In genomic region chr11:78216021-78216420, GRCh38 we compare ENCODE assay signal across 22 cellular contexts. TPM values are rescaled to one million over a fixed set of nuclear protein-coding genes. Genes with fewer than 3 reads are reported as not detected.
DNase-seq lines count a peak whose midpoint lies in the region; ATAC-seq and TF ChIP-seq lines count a peak whose summit lies in the region.
"Had no signal": no experiment of that assay in that cellular context is flagged by ENCODE, and none has a peak within 500 bp of the region (broad histone marks: within the 10 kb centered on the region; RNA-seq: fewer than 3 reads in every experiment).

No MANE protein-coding gene starts in this region.

- peak overlapping the region; percentile 63 for H3K27ac ChIP-seq in KOPT-K1 (ENCODE audit: low read depth, low read length, poor library complexity, severe bottlenecking)
- no peak overlapping the region for H3K27ac ChIP-seq in suprapubic skin
- H3K27ac ChIP-seq: 22Rv1, SJSA1 had no signal

- no peak for TF ChIP-seq POLR2A in suprapubic skin (IDR thresholded peaks at IDR 0.05)

- no peak overlapping the region for H3K4me3 Mint-ChIP-seq in activated T-cell treated with anti-CD3 and anti-CD28 coated beads, Interleukin-2, amount 50 U/mL, for 24 hours
- H3K4me3 Mint-ChIP-seq in activated T-cell treated with anti-CD3 and anti-CD28 coated beads, Interleukin-2, amount 50 U/mL, for 4 hours: no peak overlapping the region
- no peak overlapping the region for H3K4me3 Mint-ChIP-seq in mesothelial cell of epicardium
- H3K4me3 Mint-ChIP-seq: CD4-positive, CD25-positive, alpha-beta regulatory T cell had no signal

- no peak for TF ChIP-seq EP300 in suprapubic skin (IDR thresholded peaks at IDR 0.05)

- WGBS in suprapubic skin: 75% methylated on average over 3 of the region's 3 CpGs

- H3K4me1 Mint-ChIP-seq in activated T-cell treated with anti-CD3 and anti-CD28 coated beads, Interleukin-2, amount 50 U/mL, for 24 hours (ENCODE audit: low read depth): peaks cover 14% of the 10 kb centered on the region
- H3K4me1 Mint-ChIP-seq in activated T-cell treated with anti-CD3 and anti-CD28 coated beads, Interleukin-2, amount 50 U/mL, for 4 hours (ENCODE audit: low read depth): no peaks in the 10 kb centered on the region
- no peaks in the 10 kb centered on the region for H3K4me1 Mint-ChIP-seq in mesothelial cell of epicardium

- peak; percentile 5 for DNase-seq in activated T-cell treated with anti-CD3 and anti-CD28 coated beads, Interleukin-2, amount 50 U/mL, for 24 hours
- no peak for DNase-seq in activated T-cell treated with anti-CD3 and anti-CD28 coated beads, Interleukin-2, amount 50 U/mL, for 4 hours
- peak; percentile 68 for DNase-seq in mesenteric fat pad (ENCODE audit: low spot score)
- DNase-seq in suprapubic skin (ENCODE audit: low spot score in 2 of 2): peak; percentile 18 to 35
- DNase-seq in mesothelial cell of epicardium (ENCODE audit: low spot score in 2 of 2, unreplicated experiment in 2 of 2): no peak
- no peak for DNase-seq in HK-2 (ENCODE audit: unreplicated experiment)
- DNase-seq: BE2C; CD4-positive, CD25-positive, alpha-beta regulatory T cell; DMS153; IMR-90; KG1; NCI-H1048; NCI-H1417 treated with DMSO at 0.1 percent for 48 hours; NCI-H1694 treated with DMSO at 0.1 percent for 48 hours; NCI-H2081; NCI-H2227 treated with DMSO at 0.1 percent for 48 hours; NCI-H69; Right ventricle myocardium superior; RPMI8226 had no signal

- no peak overlapping the region for H3K27ac Mint-ChIP-seq in activated T-cell treated with anti-CD3 and anti-CD28 coated beads, Interleukin-2, amount 50 U/mL, for 24 hours
- no peak overlapping the region for H3K27ac Mint-ChIP-seq in mesothelial cell of epicardium
- H3K27ac Mint-ChIP-seq: CD4-positive, CD25-positive, alpha-beta regulatory T cell had no signal

- H3K4me3 ChIP-seq in suprapubic skin: no peak overlapping the region
- H3K4me3 ChIP-seq: SJSA1 had no signal

- H3K9me3 ChIP-seq in KOPT-K1 (ENCODE audit: insufficient read depth, low read length, poor library complexity, severe bottlenecking): no peaks in the 10 kb centered on the region
- no peaks in the 10 kb centered on the region for H3K9me3 ChIP-seq in suprapubic skin
- H3K9me3 ChIP-seq: BE2C, SJSA1 had no signal

- no peaks in the 10 kb centered on the region for H3K27me3 Mint-ChIP-seq in activated T-cell treated with anti-CD3 and anti-CD28 coated beads, Interleukin-2, amount 50 U/mL, for 24 hours
- H3K27me3 Mint-ChIP-seq in activated T-cell treated with anti-CD3 and anti-CD28 coated beads, Interleukin-2, amount 50 U/mL, for 4 hours (ENCODE audit: low read depth): no peaks in the 10 kb centered on the region
- no peaks in the 10 kb centered on the region for H3K27me3 Mint-ChIP-seq in mesothelial cell of epicardium (ENCODE audit: low read depth)
- H3K27me3 Mint-ChIP-seq: CD4-positive, CD25-positive, alpha-beta regulatory T cell had no signal

- no peaks in the 10 kb centered on the region for H3K27me3 ChIP-seq in suprapubic skin
- H3K27me3 ChIP-seq: BE2C, SJSA1 had no signal

- H3K36me3 Mint-ChIP-seq in activated T-cell treated with anti-CD3 and anti-CD28 coated beads, Interleukin-2, amount 50 U/mL, for 24 hours (ENCODE audit: low read depth): peaks cover 49% of the 10 kb centered on the region
- H3K36me3 Mint-ChIP-seq in activated T-cell treated with anti-CD3 and anti-CD28 coated beads, Interleukin-2, amount 50 U/mL, for 4 hours (ENCODE audit: insufficient read depth): peaks cover 25% of the 10 kb centered on the region
- peaks cover 33% of the 10 kb centered on the region for H3K36me3 Mint-ChIP-seq in mesothelial cell of epicardium

- H3K9me3 Mint-ChIP-seq in activated T-cell treated with anti-CD3 and anti-CD28 coated beads, Interleukin-2, amount 50 U/mL, for 24 hours: no peaks in the 10 kb centered on the region
- H3K9me3 Mint-ChIP-seq in activated T-cell treated with anti-CD3 and anti-CD28 coated beads, Interleukin-2, amount 50 U/mL, for 4 hours: no peaks in the 10 kb centered on the region
- H3K9me3 Mint-ChIP-seq in mesothelial cell of epicardium: peaks cover 10% of the 10 kb centered on the region

- no peaks in the 10 kb centered on the region for H3K4me1 ChIP-seq in suprapubic skin
- H3K4me1 ChIP-seq: BE2C, SJSA1 had no signal

- no peak for TF ChIP-seq CTCF in suprapubic skin (IDR thresholded peaks at IDR 0.05)
- no peak for TF ChIP-seq CTCF in mesothelial cell of epicardium (IDR thresholded peaks at IDR 0.05; ENCODE audit: unreplicated experiment)

- H3K36me3 ChIP-seq in KOPT-K1 (ENCODE audit: insufficient read depth, low read length) (peaks cover 87% of the 10 kb centered on the region), suprapubic skin (peaks cover 53% of the 10 kb centered on the region)
- H3K36me3 ChIP-seq: SJSA1 had no signal

- ATAC-seq in activated T-cell treated with anti-CD3 and anti-CD28 coated beads, Interleukin-2, amount 50 U/mL, for 4 hours: no peak

RNA-seq across cellular contexts. Expression of gene USP35, which starts 27.3 kb away (rescaled TPM):
- 1 to 10 TPM; 3.8 to 5.2 (median 4.9) TPM for total RNA-seq in activated T-cell treated with anti-CD3 and anti-CD28 coated beads, Interleukin-2, amount 50 U/mL, for 4 hours
- total RNA-seq in mesenteric fat pad (12.2 TPM), suprapubic skin (1 to 10 TPM; 2.3 to 9.6 (median 5.6) TPM), mesothelial cell of epicardium (12.3 to 13.4 TPM (median 13.2 TPM) in 3 replicates)

RNA-seq across cellular contexts. Expression of gene KCTD21, which starts 27.6 kb away (rescaled TPM):
- total RNA-seq in activated T-cell treated with anti-CD3 and anti-CD28 coated beads, Interleukin-2, amount 50 U/mL, for 4 hours: 1 to 10 TPM; 3.2 to 5.4 (median 4.3) TPM
- total RNA-seq in mesenteric fat pad (12.4 TPM), suprapubic skin (10 to 100 TPM in 1 of 4 donors, 1 to 10 TPM in 3; 3.6 to 11.1 (median 4.3) TPM), mesothelial cell of epicardium (5.1 to 7.2 TPM (median 5.2 TPM) in 3 replicates)

Comparison
In these comparisons a context has a peak if more than half of its experiments do, and no peak if none do; other contexts are left out.
1. DNase-seq: peak in activated T-cell treated with anti-CD3 and anti-CD28 coated beads, Interleukin-2, amount 50 U/mL, for 24 hours (single experiment), mesenteric fat pad (single experiment) and suprapubic skin (2 of 2); none in activated T-cell treated with anti-CD3 and anti-CD28 coated beads, Interleukin-2, amount 50 U/mL, for 4 hours (single experiment), mesothelial cell of epicardium (0 of 2) and HK-2 (single experiment).